Comparison of ENCODE assay signal across 23 cellular contexts in the genomic region with DNA sequence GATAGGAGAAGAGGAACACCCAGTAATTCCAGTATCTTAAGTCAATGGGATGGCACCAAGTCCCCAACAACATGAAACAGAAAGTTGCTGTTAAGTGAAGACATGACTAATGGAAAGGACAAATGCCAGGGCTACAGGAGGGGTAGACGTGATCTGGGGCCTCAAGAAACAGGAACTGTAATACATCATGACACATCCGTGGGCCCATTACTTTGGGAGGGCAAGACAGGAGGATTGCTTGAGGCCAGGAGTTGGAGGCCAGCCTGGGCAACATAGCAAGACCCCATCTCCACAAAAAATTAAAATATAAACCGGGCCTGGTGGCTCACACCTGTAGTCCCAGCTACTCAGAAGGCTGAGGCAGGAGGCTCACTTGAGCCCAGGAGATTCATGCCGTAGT.
DNase-seq lines count a peak whose midpoint lies in the region; ATAC-seq lines count a peak whose summit lies in the region.
"Had no signal": no experiment of that assay in that cellular context is flagged by ENCODE, and none has a peak within 500 bp of the region (broad histone marks: within the 10 kb centered on the region; RNA-seq: fewer than 3 reads in every experiment).

No MANE protein-coding gene starts in this region.

- peak; percentile 19 for DNase-seq in stimulated activated CD4-positive, alpha-beta T cell treated with anti-CD3 and anti-CD28 coated beads, Interleukin-1b, Interleukin-23, amount 100 ng/mL, for 48 hours
- DNase-seq in stimulated activated CD4-positive, alpha-beta T cell treated with anti-CD3 and anti-CD28 coated beads, Interleukin-4, amount 100 ng/mL, for 1 hour, result no peak
- peak; percentile 34 for DNase-seq in M059J (ENCODE audit: low read depth)
- DNase-seq in RKO (ENCODE audit: low spot score), result peak; percentile 19
- no peak for DNase-seq in stimulated activated effector memory CD8-positive, alpha-beta T cell treated with anti-CD3 and anti-CD28 coated beads, Interleukin-12 subunit alpha, Interleukin-12 subunit beta, amount 100 ng/mL, for 72 hours (ENCODE audit: low spot score in 2 of 2)
- no peak for DNase-seq in NCI-H2196 treated with DMSO at 0.1 percent for 48 hours (lab: John Stamatoyannopoulos, UW; ENCODE audit: unreplicated experiment)
- DNase-seq: activated CD8-positive, alpha-beta memory T cell treated with anti-CD3 and anti-CD28 coated beads for 24 hours; activated naive CD4-positive, alpha-beta T cell treated with Interleukin-2 at 50 U/mL for 16 hours; activated T-cell treated with anti-CD3 and anti-CD28 coated beads, Interleukin-2, amount 50 U/mL, for 24 hours; kidney; NCI-H1092; NCI-H187; NCI-H2171 treated with DMSO at 0.1 percent for 48 hours; NCI-H526; ovary; retina; small intestine; stimulated activated CD4-positive, alpha-beta T cell treated with anti-CD3 and anti-CD28 coated beads, Interleukin-2, amount 100 ng/mL, for 48 hours; transverse colon had no signal

- no peaks in the 10 kb centered on the region for H3K9me3 Mint-ChIP-seq in stimulated activated effector memory CD8-positive, alpha-beta T cell treated with anti-CD3 and anti-CD28 coated beads, Interleukin-12 subunit alpha, Interleukin-12 subunit beta, amount 100 ng/mL, for 72 hours
- H3K9me3 Mint-ChIP-seq: activated T-cell treated with anti-CD3 and anti-CD28 coated beads, Interleukin-2, amount 50 U/mL, for 24 hours; dendritic cell treated with granulocyte-macrophage colony-stimulating factor and Interleukin-4, amounts not matched to agents 40 ng/mL and 50 ng/mL, for 4 days had no signal

- H3K36me3 Mint-ChIP-seq in stimulated activated effector memory CD8-positive, alpha-beta T cell treated with anti-CD3 and anti-CD28 coated beads, Interleukin-12 subunit alpha, Interleukin-12 subunit beta, amount 100 ng/mL, for 72 hours, result no peaks in the 10 kb centered on the region

- peak overlapping the region; percentile 87 for H3K27ac Mint-ChIP-seq in stimulated activated effector memory CD8-positive, alpha-beta T cell treated with anti-CD3 and anti-CD28 coated beads, Interleukin-12 subunit alpha, Interleukin-12 subunit beta, amount 100 ng/mL, for 72 hours
- H3K27ac Mint-ChIP-seq: activated T-cell treated with anti-CD3 and anti-CD28 coated beads, Interleukin-2, amount 50 U/mL, for 24 hours; dendritic cell treated with granulocyte-macrophage colony-stimulating factor and Interleukin-4, amounts not matched to agents 40 ng/mL and 50 ng/mL, for 4 days; nephron had no signal

- H3K4me3 Mint-ChIP-seq in stimulated activated effector memory CD8-positive, alpha-beta T cell treated with anti-CD3 and anti-CD28 coated beads, Interleukin-12 subunit alpha, Interleukin-12 subunit beta, amount 100 ng/mL, for 72 hours, result no peak overlapping the region
- H3K4me3 Mint-ChIP-seq: activated T-cell treated with anti-CD3 and anti-CD28 coated beads, Interleukin-2, amount 50 U/mL, for 24 hours; dendritic cell treated with granulocyte-macrophage colony-stimulating factor and Interleukin-4, amounts not matched to agents 40 ng/mL and 50 ng/mL, for 4 days; nephron had no signal

- peaks cover 19% of the 10 kb centered on the region for H3K4me1 Mint-ChIP-seq in stimulated activated effector memory CD8-positive, alpha-beta T cell treated with anti-CD3 and anti-CD28 coated beads, Interleukin-12 subunit alpha, Interleukin-12 subunit beta, amount 100 ng/mL, for 72 hours

- peak; percentile 75 for ATAC-seq in stimulated activated effector memory CD8-positive, alpha-beta T cell treated with anti-CD3 and anti-CD28 coated beads, Interleukin-12 subunit alpha, Interleukin-12 subunit beta, amount 100 ng/mL, for 72 hours
- ATAC-seq in GM18907 (IDR thresholded peaks at IDR 0.05; ENCODE audit: unreplicated experiment) (no peak), GM19397 (IDR thresholded peaks at IDR 0.05; ENCODE audit: unreplicated experiment) (no peak)

Comparison
In these comparisons a context has a peak if more than half of its experiments do, and no peak if none do; other contexts are left out.
1. DNase-seq: peak in stimulated activated CD4-positive, alpha-beta T cell treated with anti-CD3 and anti-CD28 coated beads, Interleukin-1b, Interleukin-23, amount 100 ng/mL, for 48 hours (single experiment), M059J (single experiment) and RKO (single experiment); none in stimulated activated CD4-positive, alpha-beta T cell treated with anti-CD3 and anti-CD28 coated beads, Interleukin-4, amount 100 ng/mL, for 1 hour (single experiment), stimulated activated effector memory CD8-positive, alpha-beta T cell treated with anti-CD3 and anti-CD28 coated beads, Interleukin-12 subunit alpha, Interleukin-12 subunit beta, amount 100 ng/mL, for 72 hours (0 of 2) and NCI-H2196 treated with DMSO at 0.1 percent for 48 hours (single experiment).